In the genomic region with DNA sequence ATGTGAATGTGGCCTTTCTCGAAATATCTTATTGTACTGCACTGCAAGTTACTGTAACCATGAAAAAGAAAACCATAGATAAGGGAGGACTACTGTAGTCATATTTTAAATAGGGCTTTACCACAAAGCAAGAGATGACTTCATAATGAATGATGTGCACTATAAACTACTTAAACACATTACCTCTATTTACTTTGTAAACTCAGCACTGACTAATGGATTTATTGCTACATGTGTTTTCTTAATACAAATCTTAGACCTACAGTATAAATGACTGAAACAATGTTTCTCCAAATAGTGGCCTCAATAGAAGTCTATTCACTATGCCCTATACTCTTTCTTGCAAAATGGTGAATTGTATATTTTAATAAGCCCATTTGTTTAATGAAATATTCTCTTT, we compare ENCODE assay signal across 23 cellular contexts.
DNase-seq lines count a peak whose midpoint lies in the region; ATAC-seq and TF ChIP-seq lines count a peak whose summit lies in the region.
"Had no signal": no experiment of that assay in that cellular context is flagged by ENCODE, and none has a peak within 500 bp of the region (broad histone marks: within the 10 kb centered on the region; RNA-seq: fewer than 3 reads in every experiment).

No MANE protein-coding gene starts in this region.

- DNase-seq in AG04450 (ENCODE audit: low read depth, low spot score): peak; percentile 2
- DNase-seq in HCEC 1CT: peak; percentile 49
- peak; percentile 10 for DNase-seq in Panc1 (ENCODE audit: low read depth, low spot score)
- DNase-seq in fibroblast of lung (ENCODE audit: low read depth in 2 of 2): peak; percentile 53 to 58
- no peak for DNase-seq in NCI-H524 (lab: John Stamatoyannopoulos, UW)
- DNase-seq in activated CD8-positive, alpha-beta T cell treated with anti-CD3 and anti-CD28 coated beads, Interleukin-2, amount 10 ng/mL, durations not matched to agents 7 days and 5 days: no peak
- no peak for DNase-seq in left ventricle myocardium inferior
- no peak for DNase-seq in HuH-7 (ENCODE audit: low spot score)
- DNase-seq: ACHN; Caco-2; CD4-positive, CD25-positive, alpha-beta regulatory T cell; DMS153; H9; NCI-H1105 treated with DMSO at 0.1 percent for 48 hours; NCI-H187; NCI-H2171; NCI-H446 treated with DMSO at 0.1 percent for 48 hours; NCI-H774; PC-9; SK-N-SH; T-cell had no signal

- H3K27me3 Mint-ChIP-seq in activated CD8-positive, alpha-beta T cell treated with anti-CD3 and anti-CD28 coated beads, Interleukin-2, amount 10 ng/mL, durations not matched to agents 7 days and 5 days (ENCODE audit: low read depth): no peaks in the 10 kb centered on the region
- H3K27me3 Mint-ChIP-seq: B cell; CD4-positive, CD25-positive, alpha-beta regulatory T cell; T-cell had no signal

- TF ChIP-seq CTCF in AG04450 (IDR thresholded peaks at IDR 0.05; ENCODE audit: low read depth, low read length) (no peak), Panc1 (IDR thresholded peaks at IDR 0.05) (no peak), fibroblast of lung (conservative IDR thresholded peaks at IDR 0.05 in 1 of 2, IDR thresholded peaks at IDR 0.05 in 1 of 2; ENCODE audit: low read depth in 1 of 2, low read length in 2 of 2) (no peak), left ventricle myocardium inferior (IDR thresholded peaks at IDR 0.05; ENCODE audit: borderline replicate concordance) (no peak)

- ATAC-seq in Panc1: no peak
- ATAC-seq in activated CD8-positive, alpha-beta T cell treated with anti-CD3 and anti-CD28 coated beads, Interleukin-2, amount 10 ng/mL, durations not matched to agents 7 days and 5 days: no peak
- ATAC-seq: Right ventricle myocardium inferior, T-cell had no signal

- H3K4me3 ChIP-seq in AG04450 (ENCODE audit: low read depth, low read length) (no peak overlapping the region), Panc1 (ENCODE audit: low read depth in 2 of 2, low read length in 2 of 2) (no peak overlapping the region), fibroblast of lung (replicated peaks in 1 of 4; ENCODE audit: control extremely low read depth in 1 of 4, insufficient read depth in 1 of 4, low read depth in 3 of 4, low read length in 4 of 4) (no peak overlapping the region), left ventricle myocardium inferior (no peak overlapping the region)
- H3K4me3 ChIP-seq: PC-9 had no signal

- no peak overlapping the region for H2AFZ ChIP-seq in fibroblast of lung (ENCODE audit: low read length)
- H2AFZ ChIP-seq: PC-9 had no signal

- H3K9me3 ChIP-seq in AG04450 (ENCODE audit: control insufficient read depth, insufficient read depth, low read length): no peaks in the 10 kb centered on the region; the same call in 1 of the 2 replicates
- 0 out of 2 replicates have a peak, but pooled peaks cover 2% of the 10 kb centered on the region for H3K9me3 ChIP-seq in Panc1 (ENCODE audit: control insufficient read depth, insufficient read depth, low read depth, low read length)
- H3K9me3 ChIP-seq in fibroblast of lung (ENCODE audit: control insufficient read depth, insufficient read depth, low read depth, low read length): no peaks in the 10 kb centered on the region
- H3K9me3 ChIP-seq in left ventricle myocardium inferior (replicated peaks): peaks cover 13% of the 10 kb centered on the region
- H3K9me3 ChIP-seq: Caco-2 had no signal

- intact Hi-C loops in Panc1 (cut with micrococcal nuclease; ENCODE audit: unreplicated experiment): no loop called here
- intact Hi-C loops in left ventricle myocardium inferior (cut with micrococcal nuclease): no loop called here

- no peak overlapping the region for H3K27ac ChIP-seq in AG04450 (ENCODE audit: low read depth, low read length)
- H3K27ac ChIP-seq in Panc1 (ENCODE audit: low read length): no peak overlapping the region
- no peak overlapping the region for H3K27ac ChIP-seq in fibroblast of lung (ENCODE audit: insufficient read depth, low read length)
- no peak overlapping the region for H3K27ac ChIP-seq in left ventricle myocardium inferior (replicated peaks)
- H3K27ac ChIP-seq: PC-9 had no signal

- in situ Hi-C loops in Panc1 (cut with HindIII; ENCODE audit: low pct_unique_long_range_greater_than_20kb, low sequenced_read_pairs): no loop called here

- no peak overlapping the region for H3K9ac ChIP-seq in fibroblast of lung (ENCODE audit: insufficient read depth, low read length)
- H3K9ac ChIP-seq: SK-N-SH had no signal

- H3K36me3 ChIP-seq in Panc1 (ENCODE audit: control insufficient read depth, insufficient read depth, low read length) (no peaks in the 10 kb centered on the region), fibroblast of lung (ENCODE audit: control insufficient read depth, insufficient read depth, low read length) (no peaks in the 10 kb centered on the region), left ventricle myocardium inferior (peaks cover 6% of the 10 kb centered on the region)

- no peaks in the 10 kb centered on the region for H3K4me1 Mint-ChIP-seq in activated CD8-positive, alpha-beta T cell treated with anti-CD3 and anti-CD28 coated beads, Interleukin-2, amount 10 ng/mL, durations not matched to agents 7 days and 5 days (ENCODE audit: low read depth)
- H3K4me1 Mint-ChIP-seq: B cell; CD4-positive, CD25-positive, alpha-beta regulatory T cell; H9; T-cell had no signal

- no peak overlapping the region for H3K4me2 ChIP-seq in fibroblast of lung (ENCODE audit: extremely low read depth, insufficient read depth, low read length)
- H3K4me2 ChIP-seq: PC-9, SK-N-SH had no signal

- peaks cover 4% of the 10 kb centered on the region for H3K9me3 Mint-ChIP-seq in activated CD8-positive, alpha-beta T cell treated with anti-CD3 and anti-CD28 coated beads, Interleukin-2, amount 10 ng/mL, durations not matched to agents 7 days and 5 days (ENCODE audit: insufficient read depth)

- H3K79me2 ChIP-seq in fibroblast of lung (ENCODE audit: control insufficient read depth, insufficient read depth, low read length): no peaks in the 10 kb centered on the region

- H4K20me1 ChIP-seq in fibroblast of lung (ENCODE audit: control insufficient read depth, extremely low read depth, insufficient read depth, low read length): no peaks in the 10 kb centered on the region

- H3K36me3 Mint-ChIP-seq in activated CD8-positive, alpha-beta T cell treated with anti-CD3 and anti-CD28 coated beads, Interleukin-2, amount 10 ng/mL, durations not matched to agents 7 days and 5 days (ENCODE audit: low read depth): no peaks in the 10 kb centered on the region
- H3K36me3 Mint-ChIP-seq: CD4-positive, CD25-positive, alpha-beta regulatory T cell had no signal

- H3K27me3 ChIP-seq in AG04450 (ENCODE audit: control insufficient read depth, insufficient read depth, low read length) (no peaks in the 10 kb centered on the region), Panc1 (ENCODE audit: control insufficient read depth, insufficient read depth, low read length) (no peaks in the 10 kb centered on the region), fibroblast of lung (ENCODE audit: control insufficient read depth, insufficient read depth, low read length) (no peaks in the 10 kb centered on the region), left ventricle myocardium inferior (ENCODE audit: low read depth) (no peaks in the 10 kb centered on the region)

- no peak overlapping the region for H3K27ac Mint-ChIP-seq in activated CD8-positive, alpha-beta T cell treated with anti-CD3 and anti-CD28 coated beads, Interleukin-2, amount 10 ng/mL, durations not matched to agents 7 days and 5 days
- H3K27ac Mint-ChIP-seq: B cell; CD4-positive, CD25-positive, alpha-beta regulatory T cell; H9; T-cell had no signal

- POLR2A ChIA-PET in AG04450 (lab: Yijun Ruan, JAX): no interaction called here
- POLR2A ChIA-PET in Panc1 (lab: Charles Lee): no interaction called here
- POLR2A ChIA-PET in activated CD8-positive, alpha-beta T cell treated with anti-CD3 and anti-CD28 coated beads, Interleukin-2, amount 10 ng/mL, durations not matched to agents 7 days and 5 days (lab: Charles Lee): no interaction called here

- H3K4me3 Mint-ChIP-seq in activated CD8-positive, alpha-beta T cell treated with anti-CD3 and anti-CD28 coated beads, Interleukin-2, amount 10 ng/mL, durations not matched to agents 7 days and 5 days: no peak overlapping the region
- H3K4me3 Mint-ChIP-seq: B cell; CD4-positive, CD25-positive, alpha-beta regulatory T cell; H9; T-cell had no signal

- CTCF ChIA-PET in AG04450 (lab: Charles Lee): no interaction called here
- CTCF ChIA-PET in Panc1 (lab: Charles Lee): no interaction called here
- CTCF ChIA-PET in activated CD8-positive, alpha-beta T cell treated with anti-CD3 and anti-CD28 coated beads, Interleukin-2, amount 10 ng/mL, durations not matched to agents 7 days and 5 days (lab: Charles Lee): no interaction called here

- no peaks in the 10 kb centered on the region for H3K4me1 ChIP-seq in Panc1 (ENCODE audit: control insufficient read depth, insufficient read depth, low read length)
- H3K4me1 ChIP-seq in fibroblast of lung (ENCODE audit: control insufficient read depth, extremely low read depth, insufficient read depth, low read length): no peaks in the 10 kb centered on the region
- H3K4me1 ChIP-seq in left ventricle myocardium inferior: no peaks in the 10 kb centered on the region
- H3K4me1 ChIP-seq: Caco-2 had no signal

- no TSS peak for BruUV-seq in Panc1 (replicated peaks; lab: Mats Ljungman, UMichigan)

Comparison
In these comparisons a context has a peak if more than half of its experiments do, and no peak if none do; other contexts are left out.
1. DNase-seq: peak in AG04450 (single experiment), HCEC 1CT (single experiment), Panc1 (single experiment) and fibroblast of lung (2 of 2); none in NCI-H524 (0 of 2), activated CD8-positive, alpha-beta T cell treated with anti-CD3 and anti-CD28 coated beads, Interleukin-2, amount 10 ng/mL, durations not matched to agents 7 days and 5 days (single experiment), left ventricle myocardium inferior (single experiment) and HuH-7 (single experiment).